ENCODE assay signal across 1 cellular context in the genomic region with DNA sequence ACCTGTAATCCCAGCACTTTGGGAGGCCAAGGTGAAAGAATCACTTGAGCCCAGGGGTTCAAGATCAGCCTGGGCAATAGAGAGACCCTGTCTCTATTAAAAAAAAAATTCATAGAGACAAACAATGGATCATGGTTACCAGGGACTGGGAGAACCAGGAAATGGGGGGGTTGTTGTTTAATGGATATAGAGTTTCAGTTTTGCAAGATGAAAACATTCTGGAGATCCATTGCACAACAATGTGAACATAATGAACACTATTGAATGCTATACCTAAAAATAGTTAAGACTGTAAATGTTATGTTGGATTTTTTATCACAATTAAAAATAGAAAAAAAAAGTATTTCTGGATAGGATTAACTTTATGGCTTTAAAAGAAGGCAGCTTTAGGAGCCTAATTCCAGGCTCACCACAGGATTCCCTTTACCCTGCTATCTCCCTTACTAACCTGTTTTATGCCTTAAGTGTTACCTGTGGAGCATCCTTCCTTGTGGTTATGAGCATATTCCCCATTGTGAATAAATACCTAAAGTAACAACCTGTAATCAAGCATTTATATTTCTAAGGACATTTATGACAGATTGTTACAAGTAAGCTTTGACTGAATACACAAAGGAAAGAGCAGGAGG.
TF ChIP-seq lines count a peak whose summit lies in the region.

No MANE protein-coding gene starts in this region.

TF ChIP-seq in HCT116, 20 proteins besides CTCF, POLR2A, EP300 and RAD21 (continued from another document):
- TF ChIP-seq ZBTB33 (IDR thresholded peaks at IDR 0.05; ENCODE audit: extremely low read depth, insufficient replicate concordance, low read length) (no peak), CEBPB (IDR thresholded peaks at IDR 0.05; ENCODE audit: low read depth) (no peak), ELF1 (IDR thresholded peaks at IDR 0.05; ENCODE audit: borderline replicate concordance, low read depth) (no peak), EGR1 (IDR thresholded peaks at IDR 0.05; ENCODE audit: low read depth) (no peak), FOSL1 (IDR thresholded peaks at IDR 0.05; ENCODE audit: low read depth) (no peak), MAX (IDR thresholded peaks at IDR 0.05) (no peak), CBX3 (IDR thresholded peaks at IDR 0.05; ENCODE audit: low read depth) (no peak)
